Comparison of ENCODE assay signal across 13 cellular contexts in the genomic region with DNA sequence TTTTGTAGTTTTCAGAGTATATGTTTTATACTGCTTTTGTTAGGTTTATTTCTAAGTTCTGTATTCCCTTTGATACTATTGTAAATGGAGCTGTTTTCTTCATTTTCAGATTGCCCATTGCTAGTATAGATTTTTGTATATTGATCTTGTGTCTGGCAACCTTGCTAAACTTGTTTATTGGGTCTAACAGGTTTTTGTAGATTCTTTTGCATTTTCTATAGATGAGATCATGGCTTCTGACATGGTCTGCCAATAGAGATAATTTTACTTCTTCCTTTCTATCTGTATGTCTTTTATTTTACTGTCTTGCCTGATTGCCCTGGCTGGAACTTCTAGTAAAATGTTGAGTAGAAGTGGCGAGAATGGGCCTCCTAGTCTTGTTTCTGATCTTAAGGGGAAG.
"Had no signal": no experiment of that assay in that cellular context is flagged by ENCODE, and none has a peak within 500 bp of the region (broad histone marks: within the 10 kb centered on the region; RNA-seq: fewer than 3 reads in every experiment).

No MANE protein-coding gene starts in this region.

- H3K27ac Mint-ChIP-seq: naive thymus-derived CD8-positive, alpha-beta T cell had no signal

- ATAC-seq: gastroesophageal sphincter; mucosa of descending colon; naive thymus-derived CD8-positive, alpha-beta T cell; sciatic nerve had no signal

- H3K4me3 Mint-ChIP-seq: naive thymus-derived CD8-positive, alpha-beta T cell had no signal

- H3K27me3 Mint-ChIP-seq: naive thymus-derived CD8-positive, alpha-beta T cell had no signal

- H3K4me3 ChIP-seq: dorsolateral prefrontal cortex, esophagus muscularis mucosa, gastroesophageal sphincter, mucosa of descending colon, upper lobe of left lung, uterus had no signal

- H3K9me3 ChIP-seq: esophagus muscularis mucosa, gastroesophageal sphincter, mucosa of descending colon, neutrophil, upper lobe of left lung, uterus had no signal

- H3K27me3 ChIP-seq: dorsolateral prefrontal cortex, esophagus muscularis mucosa, gastroesophageal sphincter, neutrophil, upper lobe of left lung, uterus had no signal

- H3K36me3 ChIP-seq: uterus had no signal

- DNase-seq: cortex of kidney; dorsolateral prefrontal cortex; effector CD8-positive, alpha-beta T cell; glutamatergic neuron; mucosa of descending colon; naive thymus-derived CD8-positive, alpha-beta T cell; stimulated activated naive CD4-positive, alpha-beta T cell; upper lobe of left lung; uterus had no signal

- H3K27ac ChIP-seq: esophagus muscularis mucosa, gastroesophageal sphincter, neutrophil, upper lobe of left lung, uterus had no signal

- H3K4me1 ChIP-seq: esophagus muscularis mucosa, gastroesophageal sphincter, upper lobe of left lung, uterus had no signal
